2 cellular contexts compared by ENCODE assay signal in genomic region chr5:156326718-156327259, GRCh38.
A peak's percentile ranks its signal among the peaks of the same experiment; 100 is the strongest.
TF ChIP-seq lines count a peak whose summit lies in the region.

SGCD (plus strand) TSS chr5:156327164.

TF ChIP-seq in IMR-90, 13 proteins besides CTCF, POLR2A, EP300 and RAD21:
- TF ChIP-seq ELK1 (IDR thresholded peaks at IDR 0.05; ENCODE audit: borderline replicate concordance, low read depth, low read length) (no peak), RCOR1 (IDR thresholded peaks at IDR 0.05; ENCODE audit: insufficient replicate concordance, low read length) (no peak), RFX5 (IDR thresholded peaks at IDR 0.05; ENCODE audit: low read depth, low read length) (no peak), CHD1 (IDR thresholded peaks at IDR 0.05; ENCODE audit: low read depth, low read length) (no peak), SMC3 (IDR thresholded peaks at IDR 0.05; ENCODE audit: low read depth, low read length) (0 out of 2 replicates have a peak, but pooled peaks have one; percentile 11), USF2 (IDR thresholded peaks at IDR 0.05; ENCODE audit: low read depth, low read length) (no peak), MAZ (IDR thresholded peaks at IDR 0.05; ENCODE audit: borderline replicate concordance, low read depth, low read length) (no peak), MAFK (IDR thresholded peaks at IDR 0.05; ENCODE audit: low read depth, low read length) (no peak), FOS (IDR thresholded peaks at IDR 0.05; ENCODE audit: low read depth, low read length) (no peak), CEBPB (IDR thresholded peaks at IDR 0.05; ENCODE audit: low read depth, low read length) (no peak), BHLHE40 (IDR thresholded peaks at IDR 0.05; ENCODE audit: low read depth, low read length) (no peak), NFE2L2 (IDR thresholded peaks at IDR 0.05; ENCODE audit: low read depth, low read length) (no peak), MXI1 (IDR thresholded peaks at IDR 0.05; ENCODE audit: borderline replicate concordance, low read depth, low read length) (peak; percentile 38; the same call in 1 of the 2 replicates)

TF ChIP-seq in HepG2, 621 proteins besides CTCF, POLR2A, EP300 and RAD21:
- TF ChIP-seq ZFP36L1 (CRISPR knock-in tag; IDR thresholded peaks at IDR 0.05) = no peak
- no peak for TF ChIP-seq ZNF124 (CRISPR knock-in tag; IDR thresholded peaks at IDR 0.05)
- no peak for TF ChIP-seq CEBPB (IDR thresholded peaks at IDR 0.05; ENCODE audit: borderline replicate concordance, low read depth, low read length)
- TF ChIP-seq DMTF1 (CRISPR knock-in tag; IDR thresholded peaks at IDR 0.05) = no peak
- no peak for TF ChIP-seq NFIC (IDR thresholded peaks at IDR 0.05; ENCODE audit: low read length)
- no peak for TF ChIP-seq GATA4 (IDR thresholded peaks at IDR 0.05; ENCODE audit: borderline replicate concordance, low read depth)
- TF ChIP-seq ZBTB25 (CRISPR knock-in tag; IDR thresholded peaks at IDR 0.05) = no peak
- no peak for TF ChIP-seq ZBTB4 (CRISPR knock-in tag; IDR thresholded peaks at IDR 0.05; ENCODE audit: borderline replicate concordance)
- TF ChIP-seq ZNF180 (CRISPR knock-in tag; IDR thresholded peaks at IDR 0.05; ENCODE audit: borderline replicate concordance, low read depth) = no peak
- TF ChIP-seq ZNF496 (CRISPR knock-in tag; IDR thresholded peaks at IDR 0.05; ENCODE audit: insufficient replicate concordance) = no peak
- no peak for TF ChIP-seq ZNF142 (CRISPR knock-in tag; IDR thresholded peaks at IDR 0.05)
- TF ChIP-seq JUNB (CRISPR knock-in tag; IDR thresholded peaks at IDR 0.05; ENCODE audit: borderline replicate concordance) = no peak
- TF ChIP-seq MED13 (CRISPR knock-in tag; IDR thresholded peaks at IDR 0.05) = no peak
- TF ChIP-seq SIX4 (CRISPR knock-in tag; IDR thresholded peaks at IDR 0.05) = no peak
- TF ChIP-seq ZKSCAN8 (CRISPR knock-in tag; IDR thresholded peaks at IDR 0.05; ENCODE audit: borderline replicate concordance) = no peak
- TF ChIP-seq THAP11 (CRISPR knock-in tag; IDR thresholded peaks at IDR 0.05) = no peak
TF ChIP-seq in HepG2: peak in this region for 0.
